Comparison of ENCODE assay signal across 1 cellular context in genomic region chr5:131521252-131521651, GRCh38.
TF ChIP-seq lines count a peak whose summit lies in the region.

No MANE protein-coding gene starts in this region.

TF ChIP-seq in SK-N-SH, 30 proteins besides CTCF, POLR2A, EP300 and RAD21 (continued from another document):
- TF ChIP-seq TEAD4 (IDR thresholded peaks at IDR 0.05; ENCODE audit: borderline replicate concordance, insufficient read depth) (peak; percentile 56; the same call in 1 of the 2 replicates), CHD2 (IDR thresholded peaks at IDR 0.05; ENCODE audit: low read length, partially characterized antibody) (no peak), SIN3A (IDR thresholded peaks at IDR 0.05; ENCODE audit: borderline replicate concordance, low read depth, low read length) (no peak), RCOR1 (IDR thresholded peaks at IDR 0.05; ENCODE audit: low read length) (no peak), SMC3 (IDR thresholded peaks at IDR 0.05; ENCODE audit: low read depth, low read length) (no peak), FOSL2 (IDR thresholded peaks at IDR 0.05; ENCODE audit: borderline replicate concordance, low read depth) (peak; percentile 83), MEF2A (IDR thresholded peaks at IDR 0.05; ENCODE audit: borderline replicate concordance, low read depth) (0 out of 2 replicates have a peak, but pooled peaks have one; percentile 26), GATA2 (CRISPR knock-in tag; IDR thresholded peaks at IDR 0.05) (no peak), IRF3 (IDR thresholded peaks at IDR 0.05; ENCODE audit: low read depth, low read length) (no peak), RXRA (IDR thresholded peaks at IDR 0.05; ENCODE audit: borderline replicate concordance, low read depth) (no peak), NFIC (IDR thresholded peaks at IDR 0.05; ENCODE audit: borderline replicate concordance) (peak; percentile 57), GABPA (IDR thresholded peaks at IDR 0.05; ENCODE audit: low read depth) (no peak), ELF1 (IDR thresholded peaks at IDR 0.05) (no peak), POLR2AphosphoS5 (IDR thresholded peaks at IDR 0.05; ENCODE audit: low read depth, low read length) (peak; percentile 17; the same call in 1 of the 2 replicates), TCF12 (IDR thresholded peaks at IDR 0.05) (peak; percentile 92)
- TF ChIP-seq, protein P1, sequence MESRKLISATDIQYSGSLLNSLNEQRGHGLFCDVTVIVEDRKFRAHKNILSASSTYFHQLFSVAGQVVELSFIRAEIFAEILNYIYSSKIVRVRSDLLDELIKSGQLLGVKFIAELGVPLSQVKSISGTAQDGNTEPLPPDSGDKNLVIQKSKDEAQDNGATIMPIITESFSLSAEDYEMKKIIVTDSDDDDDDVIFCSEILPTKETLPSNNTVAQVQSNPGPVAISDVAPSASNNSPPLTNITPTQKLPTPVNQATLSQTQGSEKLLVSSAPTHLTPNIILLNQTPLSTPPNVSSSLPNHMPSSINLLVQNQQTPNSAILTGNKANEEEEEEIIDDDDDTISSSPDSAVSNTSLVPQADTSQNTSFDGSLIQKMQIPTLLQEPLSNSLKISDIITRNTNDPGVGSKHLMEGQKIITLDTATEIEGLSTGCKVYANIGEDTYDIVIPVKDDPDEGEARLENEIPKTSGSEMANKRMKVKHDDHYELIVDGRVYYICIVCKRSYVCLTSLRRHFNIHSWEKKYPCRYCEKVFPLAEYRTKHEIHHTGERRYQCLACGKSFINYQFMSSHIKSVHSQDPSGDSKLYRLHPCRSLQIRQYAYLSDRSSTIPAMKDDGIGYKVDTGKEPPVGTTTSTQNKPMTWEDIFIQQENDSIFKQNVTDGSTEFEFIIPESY (IDR thresholded peaks at IDR 0.05; ENCODE audit: borderline replicate concordance, low read depth), result 0 out of 2 replicates have a peak, but pooled peaks have one; percentile 26
- TF ChIP-seq, protein P2, sequence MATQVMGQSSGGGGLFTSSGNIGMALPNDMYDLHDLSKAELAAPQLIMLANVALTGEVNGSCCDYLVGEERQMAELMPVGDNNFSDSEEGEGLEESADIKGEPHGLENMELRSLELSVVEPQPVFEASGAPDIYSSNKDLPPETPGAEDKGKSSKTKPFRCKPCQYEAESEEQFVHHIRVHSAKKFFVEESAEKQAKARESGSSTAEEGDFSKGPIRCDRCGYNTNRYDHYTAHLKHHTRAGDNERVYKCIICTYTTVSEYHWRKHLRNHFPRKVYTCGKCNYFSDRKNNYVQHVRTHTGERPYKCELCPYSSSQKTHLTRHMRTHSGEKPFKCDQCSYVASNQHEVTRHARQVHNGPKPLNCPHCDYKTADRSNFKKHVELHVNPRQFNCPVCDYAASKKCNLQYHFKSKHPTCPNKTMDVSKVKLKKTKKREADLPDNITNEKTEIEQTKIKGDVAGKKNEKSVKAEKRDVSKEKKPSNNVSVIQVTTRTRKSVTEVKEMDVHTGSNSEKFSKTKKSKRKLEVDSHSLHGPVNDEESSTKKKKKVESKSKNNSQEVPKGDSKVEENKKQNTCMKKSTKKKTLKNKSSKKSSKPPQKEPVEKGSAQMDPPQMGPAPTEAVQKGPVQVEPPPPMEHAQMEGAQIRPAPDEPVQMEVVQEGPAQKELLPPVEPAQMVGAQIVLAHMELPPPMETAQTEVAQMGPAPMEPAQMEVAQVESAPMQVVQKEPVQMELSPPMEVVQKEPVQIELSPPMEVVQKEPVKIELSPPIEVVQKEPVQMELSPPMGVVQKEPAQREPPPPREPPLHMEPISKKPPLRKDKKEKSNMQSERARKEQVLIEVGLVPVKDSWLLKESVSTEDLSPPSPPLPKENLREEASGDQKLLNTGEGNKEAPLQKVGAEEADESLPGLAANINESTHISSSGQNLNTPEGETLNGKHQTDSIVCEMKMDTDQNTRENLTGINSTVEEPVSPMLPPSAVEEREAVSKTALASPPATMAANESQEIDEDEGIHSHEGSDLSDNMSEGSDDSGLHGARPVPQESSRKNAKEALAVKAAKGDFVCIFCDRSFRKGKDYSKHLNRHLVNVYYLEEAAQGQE (IDR thresholded peaks at IDR 0.05; ENCODE audit: low read depth, low read length), result no peak
